ENCODE assay signal across 20 cellular contexts in the genomic region with DNA sequence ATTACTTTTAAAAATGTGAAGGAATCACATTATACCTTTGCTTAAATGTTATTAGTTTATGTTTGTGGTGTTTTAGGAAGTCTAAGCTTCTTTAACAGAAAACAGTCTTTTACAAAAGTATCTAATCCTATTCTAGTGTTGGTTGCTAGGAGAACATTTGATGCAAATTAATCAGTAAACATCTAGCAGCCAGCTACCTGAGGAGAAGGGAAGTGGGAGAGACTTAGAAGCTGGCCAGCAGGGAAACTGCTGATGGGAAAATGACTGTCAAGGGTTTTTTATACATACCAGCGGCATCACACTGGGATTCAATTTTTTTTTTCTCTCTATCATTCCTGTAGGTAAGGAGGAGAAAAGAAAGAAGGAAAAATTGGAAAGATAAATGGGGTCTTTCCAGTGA.
DNase-seq lines count a peak whose midpoint lies in the region; ATAC-seq, FAIRE-seq and TF ChIP-seq lines count a peak whose summit lies in the region.
"Had no signal": no experiment of that assay in that cellular context is flagged by ENCODE, and none has a peak within 500 bp of the region (broad histone marks: within the 10 kb centered on the region; RNA-seq: fewer than 3 reads in every experiment).

No MANE protein-coding gene starts in this region.

- H3K9ac ChIP-seq in H1 (replicated peaks in 1 of 4; ENCODE audit: extremely low read depth in 1 of 4, low read depth in 3 of 4, low read length in 3 of 4) = no peak overlapping the region
- H3K9ac ChIP-seq: BLaER1 treated with 17β-estradiol and CSF1 and Interleukin-3, amounts not matched to agents 10 nM and 100 nM had no signal

- intact Hi-C loops in ascending aorta (cut with DNase I) (no loop called here), spleen (cut with DNase I; ENCODE audit: low total_unique reads) (no loop called here)

- TF ChIP-seq CTCF in GM23338 (conservative IDR thresholded peaks at IDR 0.05; ENCODE audit: low read depth in 2 of 2) = no peak
- TF ChIP-seq CTCF in H1 (IDR thresholded peaks at IDR 0.05; ENCODE audit: control extremely low read depth in 1 of 3, insufficient read depth in 1 of 3, low read depth in 1 of 3, low read length in 3 of 3) = no peak
- no peak for TF ChIP-seq CTCF in ascending aorta (IDR thresholded peaks at IDR 0.05)
- no peak for TF ChIP-seq CTCF in spleen (IDR thresholded peaks at IDR 0.05 in 8 of 11, conservative IDR thresholded peaks at IDR 0.05 in 3 of 11)

- H3K9me3 Mint-ChIP-seq in GM23338 = no peaks in the 10 kb centered on the region; the same call in 2 of the 3 replicates

- H3K9me3 ChIP-seq in H1 (ENCODE audit: insufficient read depth in 2 of 2, low read depth in 1 of 2, low read length in 1 of 2) (no peaks in the 10 kb centered on the region; a peak in 1 of 4 replicates), ascending aorta (no peaks in the 10 kb centered on the region), spleen (no peaks in the 10 kb centered on the region)
- H3K9me3 ChIP-seq: BLaER1 treated with 17β-estradiol and CSF1 and Interleukin-3, amounts not matched to agents 10 nM and 100 nM had no signal

- no peak overlapping the region for H4K8ac ChIP-seq in H1 (ENCODE audit: extremely low read depth, insufficient read depth, low read length)

- DNase-seq in GM23338 (ENCODE audit: low spot score) (peak; percentile 60), NCI-H526 (lab: John Stamatoyannopoulos, UW) (peak; percentile 8 to 47), H1 (ENCODE audit: low read depth in 1 of 2, low spot score in 2 of 2) (no peak), iPS-NIHi7 (ENCODE audit: extremely low spot score) (peak; percentile 26), ascending aorta (ENCODE audit: low spot score in 2 of 2) (no peak), spleen (no peak)
- DNase-seq: CD8-positive, alpha-beta memory T cell; COR-L47; DMS 273 treated with DMSO at 0.1 percent for 48 hours; DMS53; DND-41; EL; H9; IMR-90 had no signal

- H3K4me3 Mint-ChIP-seq in GM23338 = no peak overlapping the region
- H3K4me3 Mint-ChIP-seq: B cell; CD8-positive, alpha-beta memory T cell; H9 had no signal

- no peak overlapping the region for H2BK12ac ChIP-seq in H1 (ENCODE audit: low read depth, low read length)

- TF ChIP-seq POLR2A in H1 (IDR thresholded peaks at IDR 0.05; ENCODE audit: control extremely low read depth in 1 of 2, low read depth in 2 of 2, low read length in 2 of 2) (no peak), spleen (IDR thresholded peaks at IDR 0.05) (no peak)

- 100% methylated on average over 1 of the region's 1 CpG; no CpG with 5 or more reads in 1 of the 2 experiments for WGBS in H1 (ENCODE audit: extremely low coverage in 1 of 2, insufficient coverage in 1 of 2, insufficient read length in 1 of 2, insufficient replicate concordance in 2 of 2, low coverage in 1 of 2, low lambda C conversion rate in 2 of 2, missing lambda C conversion rate in 1 of 2), 2 experiments
- WGBS in spleen, 5 donors = 69 to 84% (median 74%) methylated on average over 1 of the region's 1 CpG

- no peak overlapping the region for H3K4me3 ChIP-seq in GM23338
- H3K4me3 ChIP-seq in H1 (ENCODE audit: extremely low read depth in 1 of 4, insufficient read depth in 2 of 4, low read depth in 3 of 4, low read length in 4 of 4) = no peak overlapping the region
- H3K4me3 ChIP-seq in ascending aorta = no peak overlapping the region
- H3K4me3 ChIP-seq in spleen = no peak overlapping the region
- H3K4me3 ChIP-seq: BLaER1 treated with 17β-estradiol and CSF1 and Interleukin-3, amounts not matched to agents 10 nM and 100 nM; GM12878 had no signal

- H3K56ac ChIP-seq in H1 (replicated peaks; ENCODE audit: insufficient read length, low read depth, low read length) = no peak overlapping the region

- ATAC-seq in GM23338 (peak; percentile 62), GM18517 (IDR thresholded peaks at IDR 0.05; ENCODE audit: unreplicated experiment) (no peak)
- ATAC-seq: GM12878 had no signal

- H3K4me1 ChIP-seq in GM23338 (ENCODE audit: insufficient read depth) = no peaks in the 10 kb centered on the region
- peaks cover 0 to 2% (median 0%) of the 10 kb centered on the region in 4 experiments; a peak in 1 of 7 replicates for H3K4me1 ChIP-seq in H1 (replicated peaks in 1 of 4; ENCODE audit: control insufficient read depth in 3 of 4, insufficient read depth in 4 of 4, low read length in 3 of 4)
- H3K4me1 ChIP-seq in ascending aorta = no peaks in the 10 kb centered on the region
- H3K4me1 ChIP-seq in spleen = no peaks in the 10 kb centered on the region
- H3K4me1 ChIP-seq: BLaER1 treated with 17β-estradiol and CSF1 and Interleukin-3, amounts not matched to agents 10 nM and 100 nM had no signal

- no peaks in the 10 kb centered on the region for H3K79me2 ChIP-seq in GM23338 (replicated peaks; ENCODE audit: insufficient read depth)
- H3K79me2 ChIP-seq in H1 (ENCODE audit: control insufficient read depth in 1 of 2, insufficient read depth in 2 of 2, low read length in 2 of 2) = no peaks in the 10 kb centered on the region

- H4K91ac ChIP-seq in H1 (replicated peaks; ENCODE audit: insufficient read length, low read length) = no peak overlapping the region

- H3K18ac ChIP-seq in H1 (ENCODE audit: extremely low read depth, low read length) = no peak overlapping the region

- H3K79me1 ChIP-seq in H1 (ENCODE audit: low read depth, low read length) = no peaks in the 10 kb centered on the region; the same call in 1 of the 2 replicates

- H2AFZ ChIP-seq in GM23338 = no peak overlapping the region
- no peak overlapping the region for H2AFZ ChIP-seq in H1 (ENCODE audit: low read length)

- no peak overlapping the region for H2BK20ac ChIP-seq in H1 (ENCODE audit: low read length)

- H3K9me2 ChIP-seq in GM23338 (ENCODE audit: insufficient read depth) = no peaks in the 10 kb centered on the region; the same call in 1 of the 2 replicates

- H3K23ac ChIP-seq in H1 (ENCODE audit: insufficient read length) = no peak overlapping the region

- H3K4me1 Mint-ChIP-seq in GM23338 = peaks cover 4% of the 10 kb centered on the region; the same call in 2 of the 3 replicates
- H3K4me1 Mint-ChIP-seq: B cell; CD8-positive, alpha-beta memory T cell had no signal

- CTCF ChIA-PET in H1 (lab: Charles Lee; ENCODE audit: partially characterized antibody) = interaction anchor here (0.7 kb wide), 1 partner anchor 271 kb away, joined by 3 read pairs; no protein-coding TSS in a partner anchor

- H3K36me3 Mint-ChIP-seq in GM23338 (ENCODE audit: low read depth) = no peaks in the 10 kb centered on the region
- H3K36me3 Mint-ChIP-seq: CD8-positive, alpha-beta memory T cell had no signal

- no peak overlapping the region for H2AK5ac ChIP-seq in H1 (ENCODE audit: low read depth, low read length)

- TF ChIP-seq RAD21 in H1 (IDR thresholded peaks at IDR 0.05 in 1 of 2, conservative IDR thresholded peaks at IDR 0.05 in 1 of 2; ENCODE audit: low read depth in 2 of 2, low read length in 2 of 2) = no peak

- POLR2A ChIA-PET in H1 (lab: Charles Lee; ENCODE audit: partially characterized antibody) = no interaction called here

- no peak overlapping the region for H3K4ac ChIP-seq in H1 (replicated peaks; ENCODE audit: insufficient read length, low read depth, low read length)

- H3K23me2 ChIP-seq in H1 (ENCODE audit: low read depth, low read length) = no peaks in the 10 kb centered on the region

- FAIRE-seq in H1 (lab: Jason Lieb, UNC) = peak; percentile 52
- FAIRE-seq: GM12878, GM19239, HTR-8/SVneo had no signal

- H3K27ac ChIP-seq in GM23338 (ENCODE audit: low read depth) (no peak overlapping the region), H1 (ENCODE audit: low read depth, low read length) (no peak overlapping the region), ascending aorta (no peak overlapping the region), spleen (no peak overlapping the region)
- H3K27ac ChIP-seq: BLaER1 treated with 17β-estradiol and CSF1 and Interleukin-3, amounts not matched to agents 10 nM and 100 nM had no signal

- H2BK5ac ChIP-seq in H1 (ENCODE audit: low read depth, low read length) = no peak overlapping the region

- H3K27me3 Mint-ChIP-seq in GM23338 (ENCODE audit: insufficient read depth, low read depth, poor library complexity) = no peaks in the 10 kb centered on the region
- H3K27me3 Mint-ChIP-seq: B cell had no signal

- TF ChIP-seq EP300 in H1 (IDR thresholded peaks at IDR 0.05; ENCODE audit: borderline replicate concordance in 1 of 2, low read depth in 2 of 2, low read length in 2 of 2) = no peak

- no peak overlapping the region for H3K4me2 ChIP-seq in GM23338
- H3K4me2 ChIP-seq in H1 (ENCODE audit: insufficient read depth in 1 of 2, low read depth in 2 of 2, low read length in 2 of 2) = no peak overlapping the region
- H3K4me2 ChIP-seq: BLaER1 treated with 17β-estradiol and CSF1 and Interleukin-3, amounts not matched to agents 10 nM and 100 nM had no signal

- H3K36me3 ChIP-seq in GM23338 (ENCODE audit: insufficient read depth) = no peaks in the 10 kb centered on the region
- H3K36me3 ChIP-seq in H1 (ENCODE audit: control insufficient read depth in 2 of 4, insufficient read depth in 4 of 4, low read length in 3 of 4) = no peaks in the 10 kb centered on the region
- H3K36me3 ChIP-seq in ascending aorta = no peaks in the 10 kb centered on the region
- H3K36me3 ChIP-seq in spleen = no peaks in the 10 kb centered on the region
- H3K36me3 ChIP-seq: BLaER1 treated with 17β-estradiol and CSF1 and Interleukin-3, amounts not matched to agents 10 nM and 100 nM had no signal

- H3K27me3 ChIP-seq in GM23338 (ENCODE audit: insufficient read depth) (no peaks in the 10 kb centered on the region), H1 (replicated peaks in 1 of 4; ENCODE audit: control insufficient read depth in 3 of 4, extremely low read depth in 1 of 4, insufficient read depth in 3 of 4, low read length in 3 of 4) (no peaks in the 10 kb centered on the region), ascending aorta (no peaks in the 10 kb centered on the region), spleen (replicated peaks in 1 of 7) (no peaks in the 10 kb centered on the region)
- H3K27me3 ChIP-seq: BLaER1 treated with 17β-estradiol and CSF1 and Interleukin-3, amounts not matched to agents 10 nM and 100 nM had no signal

- H2BK15ac ChIP-seq in H1 (ENCODE audit: low read length) = no peak overlapping the region

- H3K27ac Mint-ChIP-seq in GM23338 = no peak overlapping the region
- H3K27ac Mint-ChIP-seq: B cell; CD8-positive, alpha-beta memory T cell; H9 had no signal

- H2BK120ac ChIP-seq in H1 (replicated peaks; ENCODE audit: low read depth, low read length) = no peak overlapping the region

- no peak overlapping the region for H3K14ac ChIP-seq in H1 (ENCODE audit: insufficient read length)

- H4K20me1 ChIP-seq in GM23338 (replicated peaks; ENCODE audit: insufficient read depth) = no peaks in the 10 kb centered on the region
- no peaks in the 10 kb centered on the region for H4K20me1 ChIP-seq in H1 (replicated peaks in 1 of 2; ENCODE audit: control insufficient read depth in 1 of 2, insufficient read depth in 2 of 2, low read length in 2 of 2)
- H4K20me1 ChIP-seq: BLaER1 treated with 17β-estradiol and CSF1 and Interleukin-3, amounts not matched to agents 10 nM and 100 nM had no signal

- no peak overlapping the region for H4K5ac ChIP-seq in H1 (ENCODE audit: insufficient read length, low read depth, low read length)

- H3F3A ChIP-seq in GM23338 (replicated peaks; ENCODE audit: low read depth) = no peaks in the 10 kb centered on the region

TF ChIP-seq in GM23338, 12 proteins besides CTCF, POLR2A, EP300 and RAD21 (continues in another document):
- TF ChIP-seq NANOG (IDR thresholded peaks at IDR 0.05; ENCODE audit: borderline replicate concordance) = no peak

TF ChIP-seq in H1, 55 proteins besides CTCF, POLR2A, EP300 and RAD21 (continues in another document):
- no peak for TF ChIP-seq TBP (IDR thresholded peaks at IDR 0.05; ENCODE audit: low read depth, low read length)

Comparison
In these comparisons a context has a peak if more than half of its experiments do, and no peak if none do; other contexts are left out.
1. DNase-seq: peak in GM23338 (single experiment), NCI-H526 (2 of 2) and iPS-NIHi7 (single experiment); none in H1 (0 of 2), ascending aorta (0 of 2) and spleen (single experiment).